In the genomic region with DNA sequence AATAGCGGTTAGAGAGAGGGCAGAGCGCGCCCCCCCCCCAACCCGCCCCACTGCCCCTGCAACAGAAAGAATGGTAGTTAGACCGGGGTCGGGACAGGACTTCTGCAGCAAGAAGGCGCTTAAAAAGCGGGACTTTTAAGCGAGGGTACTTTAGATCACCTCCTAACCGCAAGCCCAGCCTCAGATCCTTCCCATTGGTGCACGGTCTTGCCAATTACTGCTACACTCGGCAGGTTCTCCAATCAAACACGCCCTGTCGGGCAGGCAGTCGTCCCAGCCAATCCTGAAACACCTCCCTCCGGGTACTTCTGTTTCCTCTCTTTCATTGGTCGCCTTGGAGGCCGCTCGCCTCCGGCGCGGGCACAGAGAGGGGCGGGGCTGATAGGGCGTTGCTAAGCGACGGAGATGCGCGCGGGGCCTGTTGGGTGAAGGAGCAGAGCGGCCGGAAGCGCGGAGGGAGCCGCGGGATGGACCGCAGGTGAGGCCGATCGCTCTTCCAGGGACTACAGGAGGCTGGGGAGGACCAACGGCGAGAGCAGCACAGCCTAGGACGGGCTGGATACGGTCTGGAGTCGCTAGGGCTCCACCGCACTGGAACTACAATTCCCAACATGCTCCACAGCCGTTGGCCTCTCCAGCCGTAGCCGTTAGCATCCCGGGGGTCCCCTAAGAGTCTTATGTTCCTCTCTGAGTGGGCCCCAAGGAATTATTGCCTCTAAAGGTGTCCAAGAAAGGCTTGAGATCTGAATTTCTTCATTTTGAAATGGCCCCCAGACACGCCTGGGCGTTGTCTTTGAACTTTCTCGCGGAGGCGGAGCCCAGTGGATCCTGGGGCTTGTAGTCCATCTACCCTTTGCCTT, we compare ENCODE assay signal across 1 cellular context.
TF ChIP-seq lines count a peak whose summit lies in the region.

A gene (plus strand): TSS at position 428 of the 860 bp plus-strand sequence. CDS start 40 bp downstream, at position 468.

TF ChIP-seq in HepG2, 621 proteins besides CTCF, POLR2A, EP300 and RAD21 (continued from another document and continues in another):
- TF ChIP-seq, protein P1, sequence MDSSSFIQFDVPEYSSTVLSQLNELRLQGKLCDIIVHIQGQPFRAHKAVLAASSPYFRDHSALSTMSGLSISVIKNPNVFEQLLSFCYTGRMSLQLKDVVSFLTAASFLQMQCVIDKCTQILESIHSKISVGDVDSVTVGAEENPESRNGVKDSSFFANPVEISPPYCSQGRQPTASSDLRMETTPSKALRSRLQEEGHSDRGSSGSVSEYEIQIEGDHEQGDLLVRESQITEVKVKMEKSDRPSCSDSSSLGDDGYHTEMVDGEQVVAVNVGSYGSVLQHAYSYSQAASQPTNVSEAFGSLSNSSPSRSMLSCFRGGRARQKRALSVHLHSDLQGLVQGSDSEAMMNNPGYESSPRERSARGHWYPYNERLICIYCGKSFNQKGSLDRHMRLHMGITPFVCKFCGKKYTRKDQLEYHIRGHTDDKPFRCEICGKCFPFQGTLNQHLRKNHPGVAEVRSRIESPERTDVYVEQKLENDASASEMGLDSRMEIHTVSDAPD (CRISPR knock-in tag; IDR thresholded peaks at IDR 0.05), result no peak
- peak; percentile 39; the same call in 1 of the 2 replicates for TF ChIP-seq TAF1 (CRISPR knock-in tag; IDR thresholded peaks at IDR 0.05)
- no peak for TF ChIP-seq ZNF496 (CRISPR knock-in tag; IDR thresholded peaks at IDR 0.05; ENCODE audit: insufficient replicate concordance)
- TF ChIP-seq ZFYVE20 (CRISPR knock-in tag; IDR thresholded peaks at IDR 0.05; ENCODE audit: borderline replicate concordance, low read depth), result no peak
- TF ChIP-seq, protein P2, sequence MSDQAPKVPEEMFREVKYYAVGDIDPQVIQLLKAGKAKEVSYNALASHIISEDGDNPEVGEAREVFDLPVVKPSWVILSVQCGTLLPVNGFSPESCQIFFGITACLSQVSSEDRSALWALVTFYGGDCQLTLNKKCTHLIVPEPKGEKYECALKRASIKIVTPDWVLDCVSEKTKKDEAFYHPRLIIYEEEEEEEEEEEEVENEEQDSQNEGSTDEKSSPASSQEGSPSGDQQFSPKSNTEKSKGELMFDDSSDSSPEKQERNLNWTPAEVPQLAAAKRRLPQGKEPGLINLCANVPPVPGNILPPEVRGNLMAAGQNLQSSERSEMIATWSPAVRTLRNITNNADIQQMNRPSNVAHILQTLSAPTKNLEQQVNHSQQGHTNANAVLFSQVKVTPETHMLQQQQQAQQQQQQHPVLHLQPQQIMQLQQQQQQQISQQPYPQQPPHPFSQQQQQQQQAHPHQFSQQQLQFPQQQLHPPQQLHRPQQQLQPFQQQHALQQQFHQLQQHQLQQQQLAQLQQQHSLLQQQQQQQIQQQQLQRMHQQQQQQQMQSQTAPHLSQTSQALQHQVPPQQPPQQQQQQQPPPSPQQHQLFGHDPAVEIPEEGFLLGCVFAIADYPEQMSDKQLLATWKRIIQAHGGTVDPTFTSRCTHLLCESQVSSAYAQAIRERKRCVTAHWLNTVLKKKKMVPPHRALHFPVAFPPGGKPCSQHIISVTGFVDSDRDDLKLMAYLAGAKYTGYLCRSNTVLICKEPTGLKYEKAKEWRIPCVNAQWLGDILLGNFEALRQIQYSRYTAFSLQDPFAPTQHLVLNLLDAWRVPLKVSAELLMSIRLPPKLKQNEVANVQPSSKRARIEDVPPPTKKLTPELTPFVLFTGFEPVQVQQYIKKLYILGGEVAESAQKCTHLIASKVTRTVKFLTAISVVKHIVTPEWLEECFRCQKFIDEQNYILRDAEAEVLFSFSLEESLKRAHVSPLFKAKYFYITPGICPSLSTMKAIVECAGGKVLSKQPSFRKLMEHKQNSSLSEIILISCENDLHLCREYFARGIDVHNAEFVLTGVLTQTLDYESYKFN (CRISPR knock-in tag; conservative IDR thresholded peaks at IDR 0.05), result 0 out of 2 replicates have a peak, but pooled peaks have one; percentile 11
- peak; percentile 87; the same call in 2 of the 3 replicates for TF ChIP-seq MXI1 (IDR thresholded peaks at IDR 0.05; ENCODE audit: borderline replicate concordance, low read depth, low read length)
- no peak for TF ChIP-seq RBAK (CRISPR knock-in tag; IDR thresholded peaks at IDR 0.05)
- peak; percentile 90 for TF ChIP-seq ISX (CRISPR knock-in tag; conservative IDR thresholded peaks at IDR 0.05)
- peak; percentile 97 for TF ChIP-seq CBFB (CRISPR knock-in tag; IDR thresholded peaks at IDR 0.05)
- TF ChIP-seq, protein P3, sequence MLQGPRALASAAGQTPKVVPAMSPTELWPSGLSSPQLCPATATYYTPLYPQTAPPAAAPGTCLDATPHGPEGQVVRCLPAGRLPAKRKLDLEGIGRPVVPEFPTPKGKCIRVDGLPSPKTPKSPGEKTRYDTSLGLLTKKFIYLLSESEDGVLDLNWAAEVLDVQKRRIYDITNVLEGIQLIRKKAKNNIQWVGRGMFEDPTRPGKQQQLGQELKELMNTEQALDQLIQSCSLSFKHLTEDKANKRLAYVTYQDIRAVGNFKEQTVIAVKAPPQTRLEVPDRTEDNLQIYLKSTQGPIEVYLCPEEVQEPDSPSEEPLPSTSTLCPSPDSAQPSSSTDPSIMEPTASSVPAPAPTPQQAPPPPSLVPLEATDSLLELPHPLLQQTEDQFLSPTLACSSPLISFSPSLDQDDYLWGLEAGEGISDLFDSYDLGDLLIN (CRISPR knock-in tag; IDR thresholded peaks at IDR 0.05; ENCODE audit: borderline replicate concordance), result peak; percentile 89; the same call in 1 of the 2 replicates
- no peak for TF ChIP-seq ZNF703 (CRISPR knock-in tag; IDR thresholded peaks at IDR 0.05; ENCODE audit: borderline replicate concordance)
- TF ChIP-seq DNMT3B (CRISPR knock-in tag; conservative IDR thresholded peaks at IDR 0.05), result no peak
- TF ChIP-seq NRL (CRISPR knock-in tag; IDR thresholded peaks at IDR 0.05; ENCODE audit: borderline replicate concordance), result peak; percentile 80
- TF ChIP-seq SP4 (CRISPR knock-in tag; IDR thresholded peaks at IDR 0.05), result no peak; the same call in 1 of the 2 replicates
- TF ChIP-seq TCF7L2 (IDR thresholded peaks at IDR 0.05; ENCODE audit: low read depth, low read length), result no peak
- TF ChIP-seq, protein P4, sequence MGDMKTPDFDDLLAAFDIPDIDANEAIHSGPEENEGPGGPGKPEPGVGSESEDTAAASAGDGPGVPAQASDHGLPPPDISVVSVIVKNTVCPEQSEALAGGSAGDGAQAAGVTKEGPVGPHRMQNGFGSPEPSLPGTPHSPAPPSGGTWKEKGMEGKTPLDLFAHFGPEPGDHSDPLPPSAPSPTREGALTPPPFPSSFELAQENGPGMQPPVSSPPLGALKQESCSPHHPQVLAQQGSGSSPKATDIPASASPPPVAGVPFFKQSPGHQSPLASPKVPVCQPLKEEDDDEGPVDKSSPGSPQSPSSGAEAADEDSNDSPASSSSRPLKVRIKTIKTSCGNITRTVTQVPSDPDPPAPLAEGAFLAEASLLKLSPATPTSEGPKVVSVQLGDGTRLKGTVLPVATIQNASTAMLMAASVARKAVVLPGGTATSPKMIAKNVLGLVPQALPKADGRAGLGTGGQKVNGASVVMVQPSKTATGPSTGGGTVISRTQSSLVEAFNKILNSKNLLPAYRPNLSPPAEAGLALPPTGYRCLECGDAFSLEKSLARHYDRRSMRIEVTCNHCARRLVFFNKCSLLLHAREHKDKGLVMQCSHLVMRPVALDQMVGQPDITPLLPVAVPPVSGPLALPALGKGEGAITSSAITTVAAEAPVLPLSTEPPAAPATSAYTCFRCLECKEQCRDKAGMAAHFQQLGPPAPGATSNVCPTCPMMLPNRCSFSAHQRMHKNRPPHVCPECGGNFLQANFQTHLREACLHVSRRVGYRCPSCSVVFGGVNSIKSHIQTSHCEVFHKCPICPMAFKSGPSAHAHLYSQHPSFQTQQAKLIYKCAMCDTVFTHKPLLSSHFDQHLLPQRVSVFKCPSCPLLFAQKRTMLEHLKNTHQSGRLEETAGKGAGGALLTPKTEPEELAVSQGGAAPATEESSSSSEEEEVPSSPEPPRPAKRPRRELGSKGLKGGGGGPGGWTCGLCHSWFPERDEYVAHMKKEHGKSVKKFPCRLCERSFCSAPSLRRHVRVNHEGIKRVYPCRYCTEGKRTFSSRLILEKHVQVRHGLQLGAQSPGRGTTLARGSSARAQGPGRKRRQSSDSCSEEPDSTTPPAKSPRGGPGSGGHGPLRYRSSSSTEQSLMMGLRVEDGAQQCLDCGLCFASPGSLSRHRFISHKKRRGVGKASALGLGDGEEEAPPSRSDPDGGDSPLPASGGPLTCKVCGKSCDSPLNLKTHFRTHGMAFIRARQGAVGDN (CRISPR knock-in tag; IDR thresholded peaks at IDR 0.05), result peak; percentile 61; the same call in 1 of the 2 replicates
- peak; percentile 81 for TF ChIP-seq RBFOX2 (IDR thresholded peaks at IDR 0.05; ENCODE audit: low read depth, low read length)
- TF ChIP-seq ZNF7 (CRISPR knock-in tag; IDR thresholded peaks at IDR 0.05), result no peak
- TF ChIP-seq RARA (CRISPR knock-in tag; IDR thresholded peaks at IDR 0.05), result no peak
- TF ChIP-seq TARDBP (CRISPR knock-in tag; IDR thresholded peaks at IDR 0.05), result 0 out of 2 replicates have a peak, but pooled peaks have one; percentile 76
- TF ChIP-seq ZNF20 (CRISPR knock-in tag; IDR thresholded peaks at IDR 0.05), result no peak
- TF ChIP-seq ZNF317 (CRISPR knock-in tag; IDR thresholded peaks at IDR 0.05), result no peak
- TF ChIP-seq HNF4G (IDR thresholded peaks at IDR 0.05; ENCODE audit: borderline replicate concordance, low read depth, low read length), result no peak
- TF ChIP-seq HNF4G (CRISPR knock-in tag; IDR thresholded peaks at IDR 0.05; ENCODE audit: borderline replicate concordance, low read depth), result no peak
- TF ChIP-seq ZNF850 (CRISPR knock-in tag; conservative IDR thresholded peaks at IDR 0.05), result no peak
- TF ChIP-seq, protein P5, sequence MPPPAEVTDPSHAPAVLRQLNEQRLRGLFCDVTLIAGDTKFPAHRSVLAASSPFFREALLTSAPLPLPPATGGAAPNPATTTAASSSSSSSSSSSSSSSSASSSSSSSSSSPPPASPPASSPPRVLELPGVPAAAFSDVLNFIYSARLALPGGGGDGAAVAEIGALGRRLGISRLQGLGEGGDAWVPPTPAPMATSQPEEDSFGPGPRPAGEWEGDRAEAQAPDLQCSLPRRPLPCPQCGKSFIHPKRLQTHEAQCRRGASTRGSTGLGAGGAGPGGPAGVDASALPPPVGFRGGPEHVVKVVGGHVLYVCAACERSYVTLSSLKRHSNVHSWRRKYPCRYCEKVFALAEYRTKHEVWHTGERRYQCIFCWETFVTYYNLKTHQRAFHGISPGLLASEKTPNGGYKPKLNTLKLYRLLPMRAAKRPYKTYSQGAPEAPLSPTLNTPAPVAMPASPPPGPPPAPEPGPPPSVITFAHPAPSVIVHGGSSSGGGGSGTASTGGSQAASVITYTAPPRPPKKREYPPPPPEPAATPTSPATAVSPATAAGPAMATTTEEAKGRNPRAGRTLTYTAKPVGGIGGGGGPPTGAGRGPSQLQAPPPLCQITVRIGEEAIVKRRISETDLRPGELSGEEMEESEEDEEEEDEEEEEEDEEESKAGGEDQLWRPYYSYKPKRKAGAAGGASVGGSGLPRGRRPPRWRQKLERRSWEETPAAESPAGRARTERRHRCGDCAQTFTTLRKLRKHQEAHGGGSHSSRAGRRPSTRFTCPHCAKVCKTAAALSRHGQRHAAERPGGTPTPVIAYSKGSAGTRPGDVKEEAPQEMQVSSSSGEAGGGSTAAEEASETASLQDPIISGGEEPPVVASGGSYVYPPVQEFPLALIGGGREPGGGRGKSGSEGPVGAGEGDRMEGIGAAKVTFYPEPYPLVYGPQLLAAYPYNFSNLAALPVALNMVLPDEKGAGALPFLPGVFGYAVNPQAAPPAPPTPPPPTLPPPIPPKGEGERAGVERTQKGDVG (CRISPR knock-in tag; IDR thresholded peaks at IDR 0.05; ENCODE audit: borderline replicate concordance), result no peak
- TF ChIP-seq SIX4 (CRISPR knock-in tag; IDR thresholded peaks at IDR 0.05), result no peak
- no peak for TF ChIP-seq FOXK2 (IDR thresholded peaks at IDR 0.05)
- TF ChIP-seq ETV5 (CRISPR knock-in tag; IDR thresholded peaks at IDR 0.05; ENCODE audit: borderline replicate concordance), result peak; percentile 86
- TF ChIP-seq ZFP90 (CRISPR knock-in tag; IDR thresholded peaks at IDR 0.05; ENCODE audit: borderline replicate concordance), result peak; percentile 71; the same call in 1 of the 2 replicates
- TF ChIP-seq FOXC1 (CRISPR knock-in tag; IDR thresholded peaks at IDR 0.05; ENCODE audit: borderline replicate concordance), result no peak; the same call in 1 of the 2 replicates
- TF ChIP-seq MTA3 (CRISPR knock-in tag; IDR thresholded peaks at IDR 0.05), result no peak
- TF ChIP-seq, protein P6, sequence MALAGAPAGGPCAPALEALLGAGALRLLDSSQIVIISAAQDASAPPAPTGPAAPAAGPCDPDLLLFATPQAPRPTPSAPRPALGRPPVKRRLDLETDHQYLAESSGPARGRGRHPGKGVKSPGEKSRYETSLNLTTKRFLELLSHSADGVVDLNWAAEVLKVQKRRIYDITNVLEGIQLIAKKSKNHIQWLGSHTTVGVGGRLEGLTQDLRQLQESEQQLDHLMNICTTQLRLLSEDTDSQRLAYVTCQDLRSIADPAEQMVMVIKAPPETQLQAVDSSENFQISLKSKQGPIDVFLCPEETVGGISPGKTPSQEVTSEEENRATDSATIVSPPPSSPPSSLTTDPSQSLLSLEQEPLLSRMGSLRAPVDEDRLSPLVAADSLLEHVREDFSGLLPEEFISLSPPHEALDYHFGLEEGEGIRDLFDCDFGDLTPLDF (CRISPR knock-in tag; IDR thresholded peaks at IDR 0.05), result peak; percentile 87
- TF ChIP-seq, protein P7, sequence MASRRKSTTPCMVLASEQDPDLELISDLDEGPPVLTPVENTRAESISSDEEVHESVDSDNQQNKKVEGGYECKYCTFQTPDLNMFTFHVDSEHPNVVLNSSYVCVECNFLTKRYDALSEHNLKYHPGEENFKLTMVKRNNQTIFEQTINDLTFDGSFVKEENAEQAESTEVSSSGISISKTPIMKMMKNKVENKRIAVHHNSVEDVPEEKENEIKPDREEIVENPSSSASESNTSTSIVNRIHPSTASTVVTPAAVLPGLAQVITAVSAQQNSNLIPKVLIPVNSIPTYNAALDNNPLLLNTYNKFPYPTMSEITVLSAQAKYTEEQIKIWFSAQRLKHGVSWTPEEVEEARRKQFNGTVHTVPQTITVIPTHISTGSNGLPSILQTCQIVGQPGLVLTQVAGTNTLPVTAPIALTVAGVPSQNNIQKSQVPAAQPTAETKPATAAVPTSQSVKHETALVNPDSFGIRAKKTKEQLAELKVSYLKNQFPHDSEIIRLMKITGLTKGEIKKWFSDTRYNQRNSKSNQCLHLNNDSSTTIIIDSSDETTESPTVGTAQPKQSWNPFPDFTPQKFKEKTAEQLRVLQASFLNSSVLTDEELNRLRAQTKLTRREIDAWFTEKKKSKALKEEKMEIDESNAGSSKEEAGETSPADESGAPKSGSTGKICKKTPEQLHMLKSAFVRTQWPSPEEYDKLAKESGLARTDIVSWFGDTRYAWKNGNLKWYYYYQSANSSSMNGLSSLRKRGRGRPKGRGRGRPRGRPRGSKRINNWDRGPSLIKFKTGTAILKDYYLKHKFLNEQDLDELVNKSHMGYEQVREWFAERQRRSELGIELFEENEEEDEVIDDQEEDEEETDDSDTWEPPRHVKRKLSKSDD (CRISPR knock-in tag; IDR thresholded peaks at IDR 0.05; ENCODE audit: low read depth), result no peak
- TF ChIP-seq, protein P8, sequence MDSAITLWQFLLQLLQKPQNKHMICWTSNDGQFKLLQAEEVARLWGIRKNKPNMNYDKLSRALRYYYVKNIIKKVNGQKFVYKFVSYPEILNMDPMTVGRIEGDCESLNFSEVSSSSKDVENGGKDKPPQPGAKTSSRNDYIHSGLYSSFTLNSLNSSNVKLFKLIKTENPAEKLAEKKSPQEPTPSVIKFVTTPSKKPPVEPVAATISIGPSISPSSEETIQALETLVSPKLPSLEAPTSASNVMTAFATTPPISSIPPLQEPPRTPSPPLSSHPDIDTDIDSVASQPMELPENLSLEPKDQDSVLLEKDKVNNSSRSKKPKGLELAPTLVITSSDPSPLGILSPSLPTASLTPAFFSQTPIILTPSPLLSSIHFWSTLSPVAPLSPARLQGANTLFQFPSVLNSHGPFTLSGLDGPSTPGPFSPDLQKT (CRISPR knock-in tag; IDR thresholded peaks at IDR 0.05; ENCODE audit: borderline replicate concordance), result peak; percentile 61; the same call in 1 of the 2 replicates
- TF ChIP-seq ZNF841 (CRISPR knock-in tag; IDR thresholded peaks at IDR 0.05; ENCODE audit: borderline replicate concordance), result no peak
